ENCODE assay signal across 8 cellular contexts in genomic region chr2:73385486-73386341, GRCh38. TPM values are rescaled to one million over a fixed set of nuclear protein-coding genes. Genes with fewer than 3 reads are reported as not detected.
DNase-seq lines count a peak whose midpoint lies in the region; ATAC-seq and TF ChIP-seq lines count a peak whose summit lies in the region.

TSS of gene ALMS1 (plus strand) at chr2:73385836. CDS start at chr2:73385869, 33 bp downstream.

- H3K27me3 ChIP-seq in IMR-90 (ENCODE audit: control insufficient read depth, insufficient read depth, low read length) (no peaks in the 10 kb centered on the region; the same call in 1 of the 2 replicates), mononuclear cell (ENCODE audit: insufficient read depth, low read length) (peaks cover 11% of the 10 kb centered on the region)

- H2BK15ac ChIP-seq in IMR-90 (ENCODE audit: low read depth, low read length): peak within 1 kb of the TSS; percentile 36; the same call in 1 of the 3 replicates

- TF ChIP-seq CTCF in IMR-90 (conservative IDR thresholded peaks at IDR 0.05; ENCODE audit: low read depth, low read length) (0 out of 2 replicates have a peak, but pooled peaks have one; percentile 18), OCI-LY7 (conservative IDR thresholded peaks at IDR 0.05; ENCODE audit: low read length) (0 out of 2 replicates have a peak, but pooled peaks have one; percentile 24), epithelial cell of esophagus (IDR thresholded peaks at IDR 0.05; ENCODE audit: insufficient read depth, low read depth, low read length, missing control alignments) (peak; percentile 11)

- peak within 1 kb of the TSS; percentile 91 for H3K56ac ChIP-seq in IMR-90 (ENCODE audit: extremely low read depth, insufficient read depth, low read length)

- in situ Hi-C loops in IMR-90 (cut with MboI; ENCODE audit: low sequenced_read_pairs): no loop called here

- peak within 1 kb of the TSS; percentile 75 for H2BK120ac ChIP-seq in IMR-90 (ENCODE audit: low read depth, low read length)

- peak; percentile 56; the same call in 1 of the 2 replicates for TF ChIP-seq POLR2A in IMR-90 (IDR thresholded peaks at IDR 0.05; ENCODE audit: low read depth, low read length)

- DNase-seq in DMS153 (lab: John Stamatoyannopoulos, UW) (peak; percentile 82), IMR-90 (peak; percentile 85), OCI-LY7 (ENCODE audit: low spot score) (peak; percentile 96), activated T-cell treated with anti-CD3 and anti-CD28 coated beads for 1 hour (ENCODE audit: low read depth) (peak; percentile 81), epithelial cell of esophagus (ENCODE audit: low read depth) (peak; percentile 87)
- peak; percentile 80 to 82 for DNase-seq in stimulated activated CD8-positive, alpha-beta memory T cell treated with anti-CD3 and anti-CD28 coated beads, Interleukin-2, amount 100 ng/mL, for 48 hours (ENCODE audit: low read depth in 2 of 2)

- 0 out of 2 replicates have a peak, but pooled peaks have one; percentile 5 for TF ChIP-seq RAD21 in IMR-90 (IDR thresholded peaks at IDR 0.05; ENCODE audit: low read length)

- H2AK9ac ChIP-seq in IMR-90 (replicated peaks; ENCODE audit: low read depth, low read length, poor library complexity): peak within 1 kb of the TSS; percentile 79

- H2AFZ ChIP-seq in IMR-90 (replicated peaks; ENCODE audit: low read length, poor library complexity) (peak within 1 kb of the TSS; percentile 100), OCI-LY7 (ENCODE audit: low read length) (peak within 1 kb of the TSS; percentile 97)

- peak within 1 kb of the TSS; percentile 61 for H4K91ac ChIP-seq in IMR-90 (ENCODE audit: insufficient read depth, low read depth, low read length)

- H3K9ac ChIP-seq in IMR-90 (ENCODE audit: low read depth, low read length): peak within 1 kb of the TSS; percentile 84

- H3K9me2 ChIP-seq in OCI-LY7 (ENCODE audit: insufficient read depth, low read length): no peaks in the 10 kb centered on the region

- peak within 1 kb of the TSS; percentile 95 for H3K4me2 ChIP-seq in IMR-90 (ENCODE audit: low read depth, low read length)
- peak within 1 kb of the TSS; percentile 90 for H3K4me2 ChIP-seq in OCI-LY7 (ENCODE audit: low read length)

- no peaks in the 10 kb centered on the region for H3K36me3 ChIP-seq in IMR-90 (ENCODE audit: control insufficient read depth, insufficient read depth, low read length)
- peaks cover 5% of the 10 kb centered on the region for H3K36me3 ChIP-seq in OCI-LY7 (ENCODE audit: insufficient read depth, low read length)

- peak within 1 kb of the TSS; percentile 89 for H3K27ac ChIP-seq in IMR-90 (ENCODE audit: insufficient read depth, low read length)
- H3K27ac ChIP-seq in OCI-LY7 (ENCODE audit: low read depth, low read length, poor library complexity, severe bottlenecking): peak within 1 kb of the TSS; percentile 84

- H4K20me1 ChIP-seq in IMR-90 (ENCODE audit: insufficient read depth, low read length) (no peaks in the 10 kb centered on the region; the same call in 1 of the 2 replicates), OCI-LY7 (ENCODE audit: insufficient read depth, low read length) (no peaks in the 10 kb centered on the region; the same call in 1 of the 2 replicates)

- no peaks in the 10 kb centered on the region for H3K9me1 ChIP-seq in IMR-90 (ENCODE audit: insufficient read depth, low read length)

- WGBS in IMR-90 (ENCODE audit: extremely low coverage in 2 of 2, insufficient read length in 1 of 2), 2 experiments: 0% methylated on average over 24 of the region's 86 CpGs; no CpG with 5 or more reads in 1 of the 2 experiments

- BruUV-seq in IMR-90 (replicated peaks; lab: Mats Ljungman, UMichigan) (no TSS peak), OCI-LY7 (replicated peaks; lab: Mats Ljungman, UMichigan) (no TSS peak)

- H3K9me3 ChIP-seq in IMR-90 (ENCODE audit: control insufficient read depth, insufficient read depth, low read length) (no peaks in the 10 kb centered on the region), OCI-LY7 (ENCODE audit: low read length) (no peaks in the 10 kb centered on the region), mononuclear cell (ENCODE audit: low read depth, low read length) (no peaks in the 10 kb centered on the region)

- CTCF ChIA-PET in IMR-90 (lab: Yijun Ruan, JAX): interaction anchor here (0.6 kb wide), 1 partner anchor 10 kb away, joined by 3 read pairs; no protein-coding TSS in a partner anchor
- CTCF ChIA-PET in OCI-LY7 (lab: Charles Lee; ENCODE audit: unreplicated experiment): interaction anchor here (0.5 to 0.6 kb wide), 3 partner anchors 28 to 224 kb away, joined by 3 to 18 read pairs (median 3); no protein-coding TSS in a partner anchor

- peaks cover 43% of the 10 kb centered on the region for H3K79me2 ChIP-seq in OCI-LY7 (ENCODE audit: insufficient read depth, low read depth, low read length)

- H3K4me1 ChIP-seq in IMR-90 (ENCODE audit: control insufficient read depth, insufficient read depth, low read length): no peaks in the 10 kb centered on the region
- peaks cover 18% of the 10 kb centered on the region for H3K4me1 ChIP-seq in OCI-LY7 (ENCODE audit: insufficient read depth, low read length, poor library complexity, severe bottlenecking)
- H3K4me1 ChIP-seq in mononuclear cell (ENCODE audit: insufficient read depth, low read length): peaks cover 24% of the 10 kb centered on the region

- H3K14ac ChIP-seq in IMR-90 (replicated peaks; ENCODE audit: low read depth, low read length): peak within 1 kb of the TSS; percentile 73

- peak within 1 kb of the TSS; percentile 66; the same call in 1 of the 2 replicates for H3K23ac ChIP-seq in IMR-90 (ENCODE audit: low read depth, low read length)

- POLR2A ChIA-PET in IMR-90 (lab: Charles Lee; ENCODE audit: unreplicated experiment): no interaction called here
- POLR2A ChIA-PET in OCI-LY7 (lab: Charles Lee): interaction anchor here (0.5 to 1.9 kb wide), 12 partner anchors 11 to 189 kb away, joined by 3 to 10 read pairs (median 3); partner anchors contain the start of genes FBXO41 and PRADC1

- H4K5ac ChIP-seq in IMR-90 (ENCODE audit: low read depth, low read length): peak within 1 kb of the TSS; percentile 58

- H4K8ac ChIP-seq in IMR-90 (ENCODE audit: low read depth in 2 of 2, low read length in 2 of 2): peak within 1 kb of the TSS; percentile 87 to 94

- ATAC-seq in GM21529 (IDR thresholded peaks at IDR 0.05; ENCODE audit: unreplicated experiment) (peak; percentile 86), IMR-90 (ENCODE audit: low read depth) (peak; percentile 88)

- H2BK5ac ChIP-seq in IMR-90 (ENCODE audit: low read depth, low read length, poor library complexity, severe bottlenecking): peak within 1 kb of the TSS; percentile 87

- H3K4me3 ChIP-seq in IMR-90 (ENCODE audit: insufficient read depth, low read depth, low read length) (peak within 1 kb of the TSS; percentile 96), OCI-LY7 (ENCODE audit: low read depth, low read length, poor library complexity, severe bottlenecking) (peak within 1 kb of the TSS; percentile 89), epithelial cell of esophagus (ENCODE audit: low read length) (peak within 1 kb of the TSS; percentile 80), mononuclear cell (ENCODE audit: low read length) (peak within 1 kb of the TSS; percentile 70)

- H2BK20ac ChIP-seq in IMR-90 (ENCODE audit: low read depth, low read length): no peak within 1 kb of the TSS

- peak within 1 kb of the TSS; percentile 20; the same call in 1 of the 2 replicates for H2AK5ac ChIP-seq in IMR-90 (ENCODE audit: low read depth, low read length)

- H3K4ac ChIP-seq in IMR-90 (ENCODE audit: low read depth, low read length): peak within 1 kb of the TSS; percentile 69

- H3K79me1 ChIP-seq in IMR-90 (ENCODE audit: low read depth in 1 of 2, low read length in 2 of 2): peaks cover 22 to 26% of the 10 kb centered on the region in 2 experiments

- dilution Hi-C loops in IMR-90 (cut with HindIII; ENCODE audit: low sequenced_read_pairs, unreplicated experiment): no loop called here

- H3K18ac ChIP-seq in IMR-90 (ENCODE audit: low read depth, low read length): peak within 1 kb of the TSS; percentile 73; the same call in 1 of the 2 replicates

- intact Hi-C loops in IMR-90 (cut with micrococcal nuclease): no loop called here
- intact Hi-C loops in OCI-LY7 (cut with micrococcal nuclease; ENCODE audit: unreplicated experiment): loop anchor here (1.0 kb wide), 2 partner anchors 100 to 151 kb away; partner anchors contain the start of gene CCT7

TF ChIP-seq in IMR-90, 13 proteins besides CTCF, POLR2A, EP300 and RAD21:
- peak; percentile 73; the same call in 1 of the 2 replicates for TF ChIP-seq MAZ (IDR thresholded peaks at IDR 0.05; ENCODE audit: borderline replicate concordance, low read depth, low read length)
- peak; percentile 78; the same call in 1 of the 2 replicates for TF ChIP-seq MXI1 (IDR thresholded peaks at IDR 0.05; ENCODE audit: borderline replicate concordance, low read depth, low read length)
- no peak for TF ChIP-seq USF2 (IDR thresholded peaks at IDR 0.05; ENCODE audit: low read depth, low read length)
- TF ChIP-seq CHD1 (IDR thresholded peaks at IDR 0.05; ENCODE audit: low read depth, low read length): no peak

RNA-seq across cellular contexts. Expression of gene ALMS1, which starts in this region (rescaled TPM):
- total RNA-seq in IMR-90 (2012; rRNA removed) (20.8 and 30.8 TPM in 2 replicates), OCI-LY7 (2022) (35.5 and 37.8 TPM in 2 replicates), mononuclear cell (30.2 TPM)
- 20.7 and 52.8 TPM in 2 replicates for polyA plus RNA-seq in IMR-90 (2012; rRNA removed)
- polyA plus RNA-seq in IMR-90 (2012; cell fraction: cytosol; rRNA removed): 3.0 and 5.5 TPM in 2 replicates
- polyA plus RNA-seq in IMR-90 (2012; cell fraction: nucleus; rRNA removed; ENCODE audit: low replicate concordance): 5.2 and 9.3 TPM in 2 replicates
- total RNA-seq in OCI-LY7 (2014; rRNA removed; shearing (Covaris generic)): 57.8 and 58.7 TPM in 2 replicates

Comparison
In these comparisons a context has a peak if more than half of its experiments do, and no peak if none do; other contexts are left out.
1. Peak in every context shown above with its lines: DNase-seq, ATAC-seq, H3K4me3 ChIP-seq and H3K27ac ChIP-seq.